ENCODE assay signal across 11 cellular contexts in genomic region chr4:26707342-26707741, GRCh38.
"Had no signal": no experiment of that assay in that cellular context is flagged by ENCODE, and none has a peak within 500 bp of the region (broad histone marks: within the 10 kb centered on the region; RNA-seq: fewer than 3 reads in every experiment).

No MANE protein-coding gene starts in this region.

- H3K27ac ChIP-seq: GM23248 had no signal

- H3K4me2 ChIP-seq: GM23338 had no signal

- H3K4me3 ChIP-seq: GM23248, GM23338, HAP-1 had no signal

- ATAC-seq: GM23338, HCT116 had no signal

- H2AFZ ChIP-seq: GM23248, GM23338 had no signal

- H3K36me3 ChIP-seq: HAP-1 had no signal

- H3K9me3 ChIP-seq: HAP-1 had no signal

- H3K4me1 ChIP-seq: HAP-1 had no signal

- FAIRE-seq: H1, H54 had no signal

- DNase-seq: GM23248, GOT3, H7, H9, HCEC 1CT, HFFc6 had no signal

- H3K9ac ChIP-seq: GM23248 had no signal
